1 cellular context compared by ENCODE assay signal in the genomic region with DNA sequence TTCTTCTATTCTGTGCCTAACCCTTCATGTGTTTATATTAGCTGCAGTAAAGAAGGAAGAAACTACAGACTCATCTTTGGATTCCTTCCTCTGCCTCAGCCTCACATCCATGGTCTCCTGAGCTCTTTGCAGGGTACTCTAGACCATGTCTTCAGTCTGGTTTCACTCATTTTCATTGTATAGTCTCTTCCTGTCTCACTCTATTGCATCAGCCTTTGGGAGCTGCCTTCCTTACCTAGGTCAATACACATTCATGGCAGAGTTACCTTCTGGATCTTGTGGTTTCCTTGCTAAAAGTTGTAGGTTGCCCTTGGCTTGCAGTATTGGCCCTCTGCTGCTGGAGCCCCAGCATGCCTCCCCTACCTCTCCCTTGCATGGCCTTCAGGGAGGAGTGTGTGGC.
TF ChIP-seq lines count a peak whose summit lies in the region.

No MANE protein-coding gene starts in this region.

TF ChIP-seq in SK-N-SH treated with all-trans-retinoic acid at 6 μM for 48 hours, 23 proteins besides CTCF, POLR2A, EP300 and RAD21 (continued from another document):
- TF ChIP-seq, protein P1, sequence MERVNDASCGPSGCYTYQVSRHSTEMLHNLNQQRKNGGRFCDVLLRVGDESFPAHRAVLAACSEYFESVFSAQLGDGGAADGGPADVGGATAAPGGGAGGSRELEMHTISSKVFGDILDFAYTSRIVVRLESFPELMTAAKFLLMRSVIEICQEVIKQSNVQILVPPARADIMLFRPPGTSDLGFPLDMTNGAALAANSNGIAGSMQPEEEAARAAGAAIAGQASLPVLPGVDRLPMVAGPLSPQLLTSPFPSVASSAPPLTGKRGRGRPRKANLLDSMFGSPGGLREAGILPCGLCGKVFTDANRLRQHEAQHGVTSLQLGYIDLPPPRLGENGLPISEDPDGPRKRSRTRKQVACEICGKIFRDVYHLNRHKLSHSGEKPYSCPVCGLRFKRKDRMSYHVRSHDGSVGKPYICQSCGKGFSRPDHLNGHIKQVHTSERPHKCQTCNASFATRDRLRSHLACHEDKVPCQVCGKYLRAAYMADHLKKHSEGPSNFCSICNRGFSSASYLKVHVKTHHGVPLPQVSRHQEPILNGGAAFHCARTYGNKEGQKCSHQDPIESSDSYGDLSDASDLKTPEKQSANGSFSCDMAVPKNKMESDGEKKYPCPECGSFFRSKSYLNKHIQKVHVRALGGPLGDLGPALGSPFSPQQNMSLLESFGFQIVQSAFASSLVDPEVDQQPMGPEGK (CRISPR knock-in tag; IDR thresholded peaks at IDR 0.05; ENCODE audit: borderline replicate concordance), result no peak
- TF ChIP-seq GLIS3 (CRISPR knock-in tag; IDR thresholded peaks at IDR 0.05) (no peak), SNAI2 (CRISPR knock-in tag; IDR thresholded peaks at IDR 0.05) (no peak), ZFP30 (CRISPR knock-in tag; IDR thresholded peaks at IDR 0.05) (no peak)
TF ChIP-seq in SK-N-SH treated with all-trans-retinoic acid at 6 μM for 48 hours: peak in this region for 0.
